18 cellular contexts compared by ENCODE assay signal in the genomic region with DNA sequence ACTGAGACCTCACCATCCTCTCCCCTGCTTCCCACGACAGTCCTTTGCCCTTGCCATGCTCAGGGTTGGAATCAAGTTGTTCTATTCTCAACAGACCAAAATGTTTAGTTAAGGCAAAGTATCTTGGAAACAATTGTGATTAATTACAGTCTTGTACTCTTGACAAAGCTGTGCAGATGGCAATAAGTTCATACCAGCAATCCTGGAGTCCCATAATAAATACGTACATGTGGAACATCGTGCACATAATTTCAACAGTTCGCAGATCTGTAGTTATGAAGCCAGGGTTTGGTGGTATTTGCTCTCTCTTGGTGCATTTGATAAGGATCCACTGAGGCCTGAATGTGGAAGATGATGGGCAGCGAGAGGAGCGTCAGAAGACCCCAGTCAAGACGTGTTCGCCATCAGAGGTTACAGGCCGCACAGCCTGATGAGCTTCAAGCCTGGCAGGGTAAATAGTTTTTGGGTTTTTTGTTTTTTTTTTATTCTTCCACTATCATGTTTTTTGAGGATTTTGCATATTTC. TPM values are rescaled to one million over a fixed set of nuclear protein-coding genes. Genes with fewer than 3 reads are reported as not detected.
A peak's percentile ranks its signal among the peaks of the same experiment; 100 is the strongest.
DNase-seq lines count a peak whose midpoint lies in the region; ATAC-seq, FAIRE-seq and TF ChIP-seq lines count a peak whose summit lies in the region.
"Had no signal": no experiment of that assay in that cellular context is flagged by ENCODE, and none has a peak within 500 bp of the region (broad histone marks: within the 10 kb centered on the region; RNA-seq: fewer than 3 reads in every experiment).

No MANE protein-coding gene starts in this region.

- no peaks in the 10 kb centered on the region for H3K9me3 Mint-ChIP-seq in CD4-positive, alpha-beta T cell
- no peaks in the 10 kb centered on the region for H3K9me3 Mint-ChIP-seq in neural progenitor cell
- H3K9me3 Mint-ChIP-seq: activated T-cell treated with anti-CD3 and anti-CD28 coated beads, Interleukin-2, amount 50 U/mL, for 4 hours; memory B cell had no signal

- TF ChIP-seq RAD21 in GM12878 (IDR thresholded peaks at IDR 0.05; ENCODE audit: insufficient read depth, low read depth, low read length), result no peak

- H3K9me3 ChIP-seq in CD4-positive, alpha-beta T cell (ENCODE audit: control insufficient read depth, low read length), result no peaks in the 10 kb centered on the region
- no peaks in the 10 kb centered on the region for H3K9me3 ChIP-seq in GM12878 (replicated peaks; ENCODE audit: control insufficient read depth, insufficient read depth, low read length)
- no peaks in the 10 kb centered on the region for H3K9me3 ChIP-seq in lower lobe of right lung
- no peaks in the 10 kb centered on the region for H3K9me3 ChIP-seq in spleen
- no peaks in the 10 kb centered on the region for H3K9me3 ChIP-seq in neural progenitor cell (ENCODE audit: low read depth)
- H3K9me3 ChIP-seq: colonic mucosa had no signal

- peaks cover 9% of the 10 kb centered on the region for H3K4me1 ChIP-seq in GM12878 (ENCODE audit: control insufficient read depth, insufficient read depth, low read length)
- H3K4me1 ChIP-seq in lower lobe of right lung, result peaks cover 84% of the 10 kb centered on the region
- peaks cover 14 to 95% (median 58%) of the 10 kb centered on the region in 6 donors for H3K4me1 ChIP-seq in spleen
- H3K4me1 ChIP-seq in neural progenitor cell, result no peaks in the 10 kb centered on the region
- H3K4me1 ChIP-seq: colonic mucosa had no signal

- H4K20me1 ChIP-seq in GM12878 (ENCODE audit: control insufficient read depth, insufficient read depth), result no peaks in the 10 kb centered on the region
- H4K20me1 ChIP-seq in neural progenitor cell (ENCODE audit: low read depth), result no peaks in the 10 kb centered on the region

- H3K36me3 ChIP-seq in GM12878 (ENCODE audit: control insufficient read depth in 2 of 2, insufficient read depth in 2 of 2, low read length in 1 of 2), result peaks cover 22 to 36% of the 10 kb centered on the region in 2 experiments
- H3K36me3 ChIP-seq in lower lobe of right lung, result peaks cover 47% of the 10 kb centered on the region
- peaks cover 0 to 59% (median 42%) of the 10 kb centered on the region in 6 donors for H3K36me3 ChIP-seq in spleen
- no peaks in the 10 kb centered on the region for H3K36me3 ChIP-seq in neural progenitor cell

- no peak overlapping the region for H3K27ac ChIP-seq in CD4-positive, alpha-beta T cell (ENCODE audit: low read depth, low read length)
- H3K27ac ChIP-seq in GM12878 (ENCODE audit: control insufficient read depth, insufficient read depth) (no peak overlapping the region), lower lobe of right lung (peak overlapping the region; percentile 59), spleen (peak overlapping the region in 7 of 8 donors; percentile 55 to 84 (median 77)), neural progenitor cell (no peak overlapping the region)
- H3K27ac ChIP-seq: KMS-11 had no signal

- TF ChIP-seq EP300 in GM12878 (IDR thresholded peaks at IDR 0.05; ENCODE audit: borderline replicate concordance in 1 of 2, control insufficient read depth in 1 of 2, low read depth in 2 of 2, low read length in 2 of 2), result no peak

- BruUV-seq in GM12878 (replicated peaks; lab: Mats Ljungman, UMichigan), result no TSS peak

- intact Hi-C loops in CD4-positive, alpha-beta T cell (cut with DNase I, micrococcal nuclease), result no loop called here
- intact Hi-C loops in GM12878 (cut with micrococcal nuclease; ENCODE audit: unreplicated experiment) (no loop called here), lower lobe of right lung (cut with DNase I) (no loop called here), spleen (cut with DNase I; ENCODE audit: low total_unique reads) (no loop called here), sciatic nerve (cut with DNase I) (no loop called here)

- no peak for DNase-seq in CD4-positive, alpha-beta T cell
- DNase-seq in GM12878 (ENCODE audit: low read depth, low spot score) (no peak), lower lobe of right lung (no peak), spleen (no peak), neural progenitor cell (ENCODE audit: low spot score) (no peak), sciatic nerve (ENCODE audit: low spot score) (no peak), foreskin melanocyte (no peak)
- DNase-seq: activated CD4-positive, alpha-beta T cell treated with anti-CD3 and anti-CD28 coated beads for 48 hours; activated T-cell treated with anti-CD3 and anti-CD28 coated beads, Interleukin-2, amount 50 U/mL, for 4 hours; erythroblast; H7; NCI-H1417 treated with DMSO at 0.1 percent for 48 hours; NCI-H345; stimulated activated CD4-positive, alpha-beta T cell treated with anti-CD3 and anti-CD28 coated beads, Interleukin-2, amount 100 ng/mL, for 48 hours had no signal

- CTCF ChIA-PET in CD4-positive, alpha-beta T cell (lab: Charles Lee), result no interaction called here
- CTCF ChIA-PET in GM12878 (lab: Yijun Ruan, JAX), result interaction anchor here (5.4 kb wide), 1 partner anchor 34 kb away, joined by 26 read pairs; no protein-coding TSS in a partner anchor

- TF ChIP-seq CTCF in CD4-positive, alpha-beta T cell (IDR thresholded peaks at IDR 0.05), result no peak
- TF ChIP-seq CTCF in GM12878 (IDR thresholded peaks at IDR 0.05 in 2 of 3, conservative IDR thresholded peaks at IDR 0.05 in 1 of 3; ENCODE audit: control insufficient read depth in 2 of 3, extremely low read depth in 1 of 3, insufficient read depth in 1 of 3, low read depth in 3 of 3, low read length in 3 of 3) (no peak), lower lobe of right lung (IDR thresholded peaks at IDR 0.05) (no peak), spleen (IDR thresholded peaks at IDR 0.05 in 8 of 11, conservative IDR thresholded peaks at IDR 0.05 in 3 of 11) (no peak), neural progenitor cell (IDR thresholded peaks at IDR 0.05) (no peak)

- H3K4me2 ChIP-seq in GM12878 (ENCODE audit: control insufficient read depth, insufficient read depth), result no peak overlapping the region
- H3K4me2 ChIP-seq in neural progenitor cell, result no peak overlapping the region
- H3K4me2 ChIP-seq: KMS-11 had no signal

- peaks cover 13% of the 10 kb centered on the region for H3K4me1 Mint-ChIP-seq in CD4-positive, alpha-beta T cell (ENCODE audit: low read depth)
- peaks cover under 1% of the 10 kb centered on the region for H3K4me1 Mint-ChIP-seq in neural progenitor cell

- SMC1A ChIA-PET in GM12878 (lab: Charles Lee; ENCODE audit: uncharacterized antibody, unreplicated experiment), result interaction anchor here (0.6 to 1.2 kb wide), 2 partner anchors 12 to 34 kb away, joined by 3 to 6 read pairs; no protein-coding TSS in a partner anchor

- H3K79me2 ChIP-seq in GM12878 (ENCODE audit: control insufficient read depth, insufficient read depth, low read length) (no peaks in the 10 kb centered on the region), neural progenitor cell (ENCODE audit: low read depth) (no peaks in the 10 kb centered on the region)

- peak overlapping the region; percentile 2 for H3K27ac Mint-ChIP-seq in CD4-positive, alpha-beta T cell
- H3K27ac Mint-ChIP-seq in neural progenitor cell, result no peak overlapping the region
- H3K27ac Mint-ChIP-seq: memory B cell had no signal

- RAD21 ChIA-PET in GM12878 (lab: Charles Lee; ENCODE audit: unreplicated experiment), result interaction anchor here (0.9 kb wide), 1 partner anchor 147 kb away, joined by 4 read pairs; no protein-coding TSS in a partner anchor

- peaks cover 63% of the 10 kb centered on the region for H3K36me3 Mint-ChIP-seq in CD4-positive, alpha-beta T cell (ENCODE audit: low read depth)
- H3K36me3 Mint-ChIP-seq in neural progenitor cell, result peaks cover 17% of the 10 kb centered on the region

- TF ChIP-seq POLR2A in GM12878 (IDR thresholded peaks at IDR 0.05; ENCODE audit: low read depth, low read length), result no peak
- TF ChIP-seq POLR2A in spleen (IDR thresholded peaks at IDR 0.05), result no peak

- H3K27me3 ChIP-seq in CD4-positive, alpha-beta T cell (ENCODE audit: control insufficient read depth, insufficient read depth, low read length), result no peaks in the 10 kb centered on the region
- H3K27me3 ChIP-seq in GM12878 (replicated peaks in 1 of 2; ENCODE audit: control insufficient read depth in 2 of 2, insufficient read depth in 2 of 2, low read length in 1 of 2) (no peaks in the 10 kb centered on the region), lower lobe of right lung (ENCODE audit: low read depth) (no peaks in the 10 kb centered on the region), spleen (replicated peaks in 1 of 7) (no peaks in the 10 kb centered on the region), neural progenitor cell (no peaks in the 10 kb centered on the region)
- H3K27me3 ChIP-seq: colonic mucosa had no signal

- no peaks in the 10 kb centered on the region for H3K27me3 Mint-ChIP-seq in CD4-positive, alpha-beta T cell
- no peaks in the 10 kb centered on the region for H3K27me3 Mint-ChIP-seq in neural progenitor cell (ENCODE audit: insufficient read depth, low read depth)
- H3K27me3 Mint-ChIP-seq: memory B cell had no signal

- H3F3A ChIP-seq in neural progenitor cell (ENCODE audit: low read depth), result no peaks in the 10 kb centered on the region

- in situ Hi-C loops in GM12878 (cut with MboI), result no loop called here

- H3K4me3 ChIP-seq in GM12878 (no peak overlapping the region), lower lobe of right lung (no peak overlapping the region), spleen (no peak overlapping the region), neural progenitor cell (no peak overlapping the region)
- H3K4me3 ChIP-seq: colonic mucosa had no signal

- 97% methylated on average over 9 of the region's 9 CpGs for WGBS in GM12878 (ENCODE audit: insufficient coverage, insufficient replicate concordance, low lambda C conversion rate, missing lambda C conversion rate)
- WGBS in spleen, 5 donors, result 91 to 97% (median 95%) methylated on average over 9 of the region's 9 CpGs

- no peak overlapping the region for H3K4me3 Mint-ChIP-seq in CD4-positive, alpha-beta T cell
- H3K4me3 Mint-ChIP-seq in neural progenitor cell, result no peak overlapping the region
- H3K4me3 Mint-ChIP-seq: activated T-cell treated with anti-CD3 and anti-CD28 coated beads, Interleukin-2, amount 50 U/mL, for 4 hours; memory B cell had no signal

- no peak for FAIRE-seq in GM12878 (lab: Jason Lieb, UNC)

- POLR2A ChIA-PET in CD4-positive, alpha-beta T cell (lab: Charles Lee), result no interaction called here
- POLR2A ChIA-PET in GM12878 (lab: Charles Lee), result no interaction called here

- ATAC-seq in CD4-positive, alpha-beta T cell (ENCODE audit: poor library complexity), result no peak
- ATAC-seq in GM12878 (no peak), lower lobe of right lung (no peak), HG03108 (IDR thresholded peaks at IDR 0.05; ENCODE audit: unreplicated experiment) (no peak), sciatic nerve (no peak)
- ATAC-seq: activated T-cell treated with anti-CD3 and anti-CD28 coated beads, Interleukin-2, amount 50 U/mL, for 4 hours had no signal

- H3K9ac ChIP-seq in GM12878 (ENCODE audit: control insufficient read depth, insufficient read depth, low read length) (no peak overlapping the region), neural progenitor cell (no peak overlapping the region)
- H3K9ac ChIP-seq: KMS-11 had no signal

- H2AFZ ChIP-seq in GM12878 (ENCODE audit: control insufficient read depth, low read depth, low read length), result no peak overlapping the region
- no peak overlapping the region for H2AFZ ChIP-seq in neural progenitor cell (replicated peaks)

RNA-seq across cellular contexts. Expression of gene EML6, which starts 52.9 kb away (rescaled TPM):
- under 1 TPM; 0.22 to 0.34 TPM for total RNA-seq in CD4-positive, alpha-beta T cell
- 0.08 and 0.12 TPM in 2 replicates for total RNA-seq in GM12878 (2013; cell fraction: nucleolus; rRNA removed)
- total RNA-seq in GM12878 (2014; rRNA removed) (0.11 and 1.1 TPM in 2 replicates), GM12878 (2014; rRNA removed; fragmentation: Illumina TruSeq; extraction: Trizol) (0.09 and 0.18 TPM in 2 replicates), GM12878 (2021) (0.32 and 0.36 TPM in 2 replicates), lower lobe of right lung (2.5 TPM), spleen (10 to 100 TPM in 1 of 7 donors, 1 to 10 TPM in 6; 4.9 to 18.2 (median 8.5) TPM), neural progenitor cell (ENCODE audit: low replicate concordance) (0.39 and 1.6 TPM in 2 replicates), sciatic nerve (0.89 TPM)
- polyA plus RNA-seq in GM12878 (2011; ENCODE audit: low read depth), result 0.34 TPM
- polyA plus RNA-seq in GM12878 (2011; rRNA removed) (0.07 and 0.23 TPM in 2 replicates), GM12878 (2014; fragmentation: Illumina TruSeq; extraction: Trizol) (0.10 and 0.12 TPM in 2 replicates), GM12878 (2014; fragmentation: Nextera tagmentation; extraction: Ambion mirVana) (under 1 TPM; 0.29 to 0.35 TPM), GM12878 (2014; rRNA removed) (0.10 and 0.33 TPM in 2 replicates), GM12878 (2016; fragmentation: Nextera tagmentation; extraction: Ambion mirVana) (under 1 TPM; 0.19 to 0.67 TPM), spleen (1 to 10 TPM; 4.7 to 5.9 (median 5.5) TPM)
- 0.32 and 0.33 TPM in 2 replicates for polyA plus RNA-seq in GM12878 (2011; cell fraction: cytosol; rRNA removed)
- polyA plus RNA-seq in GM12878 (2011; cell fraction: nucleus; rRNA removed), result 0.61 and 1.1 TPM in 2 replicates
- 0.23 and 0.44 TPM in 2 replicates for polyA plus RNA-seq in GM12878 (2012)
- polyA minus RNA-seq in GM12878 (2011; rRNA and poly(A)+ RNA removed), result 0.05 and 0.44 TPM in 2 replicates
- not detected in 2 replicates for polyA minus RNA-seq in GM12878 (2011; cell fraction: cytosol; rRNA and poly(A)+ RNA removed)
- 0.24 and 0.67 TPM in 2 replicates for polyA minus RNA-seq in GM12878 (2011; cell fraction: nucleus; rRNA and poly(A)+ RNA removed)

Comparison
In these comparisons a context has a peak if more than half of its experiments do, and no peak if none do; other contexts are left out.
1. H3K27ac ChIP-seq: peak in lower lobe of right lung (single experiment) and spleen (7 of 8); none in CD4-positive, alpha-beta T cell (single experiment), GM12878 (single experiment) and neural progenitor cell (single experiment).